In the genomic region with DNA sequence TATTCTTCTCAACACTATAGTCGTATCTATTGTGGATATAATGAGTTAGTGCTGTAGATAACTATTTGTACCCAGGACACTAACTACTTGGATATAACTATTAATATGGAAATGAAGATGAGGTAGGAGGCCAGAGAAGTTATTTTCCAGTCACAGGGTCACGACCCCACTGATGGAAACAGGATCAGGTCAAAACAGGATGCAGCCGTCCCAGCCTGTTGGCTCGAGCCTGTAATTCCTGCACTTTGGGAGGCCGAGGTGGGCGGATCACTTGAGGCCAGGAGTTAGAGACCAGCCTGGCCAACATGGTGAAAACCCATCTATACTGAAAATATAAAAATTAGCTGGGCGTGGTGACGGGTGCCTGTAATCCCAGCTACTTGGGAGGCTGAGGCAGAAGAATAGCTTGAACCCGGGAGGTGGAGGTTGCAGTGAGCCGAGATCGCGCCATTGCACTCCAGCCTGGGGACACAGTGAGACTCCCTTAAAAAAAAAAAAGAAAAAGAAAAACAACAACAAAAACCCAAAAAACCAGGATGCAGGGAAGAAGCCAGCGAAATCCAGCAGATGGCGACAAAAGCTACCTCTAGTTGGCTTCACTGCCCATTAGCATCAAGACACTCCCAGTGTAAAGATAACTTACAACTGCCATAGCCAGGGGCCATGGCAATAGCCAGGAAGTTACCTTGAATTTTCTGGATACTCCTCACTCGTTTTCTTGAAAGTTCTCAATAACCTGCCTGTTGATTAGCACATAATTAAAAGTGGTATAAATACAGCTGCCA, we compare ENCODE assay signal across 8 cellular contexts. TPM values are rescaled to one million over a fixed set of nuclear protein-coding genes. Genes with fewer than 3 reads are reported as not detected.
DNase-seq lines count a peak whose midpoint lies in the region; ATAC-seq and TF ChIP-seq lines count a peak whose summit lies in the region.

No MANE protein-coding gene starts in this region.

- no peak for ATAC-seq in stimulated activated naive CD8-positive, alpha-beta T cell treated with anti-CD3 and anti-CD28 coated beads, Interleukin-15, Interleukin-2, amounts not matched to agents 100 U/mL and 50 U/mL, for 24 hours

- TF ChIP-seq POLR2A in erythroblast (IDR thresholded peaks at IDR 0.05; ENCODE audit: low read length), result no peak

- DNase-seq in COR-L47 (lab: John Stamatoyannopoulos, UW), result peak; percentile 19
- DNase-seq in GM20000 (ENCODE audit: low spot score), result peak; percentile 32
- DNase-seq in NCI-H82 treated with DMSO at 0.1 percent for 48 hours (lab: John Stamatoyannopoulos, UW; ENCODE audit: unreplicated experiment), result peak; percentile 18
- peak; percentile 60 to 71 for DNase-seq in erythroblast (lab: John Stamatoyannopoulos, UW)
- DNase-seq in stimulated activated naive CD8-positive, alpha-beta T cell treated with anti-CD3 and anti-CD28 coated beads, Interleukin-15, Interleukin-2, amounts not matched to agents 100 U/mL and 50 U/mL, for 24 hours, result peak; percentile 19
- no peak for DNase-seq in NK-92 treated with Interleukin-12 subunit alpha and Interleukin-12 subunit beta, amount 100 ng/mL, for 24 hours (lab: John Stamatoyannopoulos, UW)
- DNase-seq in mesenteric fat pad (ENCODE audit: low spot score), result no peak
- DNase-seq in effector CD4-positive, alpha-beta T cell, result no peak

- peak; percentile 14 for TF ChIP-seq CTCF in GM20000 (IDR thresholded peaks at IDR 0.05; ENCODE audit: extremely low read depth, missing control alignments)

RNA-seq across cellular contexts. Expression of a gene that starts 37.9 kb away (rescaled TPM):
- 6.1 TPM for total RNA-seq in mesenteric fat pad

Comparison
In these comparisons a context has a peak if more than half of its experiments do, and no peak if none do; other contexts are left out.
1. DNase-seq: peak in COR-L47 (single experiment), GM20000 (single experiment), NCI-H82 treated with DMSO at 0.1 percent for 48 hours (single experiment), erythroblast (2 of 2) and stimulated activated naive CD8-positive, alpha-beta T cell treated with anti-CD3 and anti-CD28 coated beads, Interleukin-15, Interleukin-2, amounts not matched to agents 100 U/mL and 50 U/mL, for 24 hours (single experiment); none in NK-92 treated with Interleukin-12 subunit alpha and Interleukin-12 subunit beta, amount 100 ng/mL, for 24 hours (single experiment), mesenteric fat pad (single experiment) and effector CD4-positive, alpha-beta T cell (single experiment).